ENCODE assay signal across 7 cellular contexts in genomic region chr16:7997966-7998365, GRCh38.
"Had no signal": no experiment of that assay in that cellular context is flagged by ENCODE, and none has a peak within 500 bp of the region (broad histone marks: within the 10 kb centered on the region; RNA-seq: fewer than 3 reads in every experiment).

No MANE protein-coding gene starts in this region.

- ATAC-seq: HepG2 had no signal

- H3K4me3 ChIP-seq: GM23248 had no signal

- DNase-seq: GM23248, GOT3, H9, HCEC 1CT, KG1 had no signal

- H3K27ac ChIP-seq: GM23248 had no signal

- FAIRE-seq: H54, HepG2 had no signal

- H2AFZ ChIP-seq: GM23248 had no signal

- H3K9ac ChIP-seq: GM23248 had no signal
